Comparison of ENCODE assay signal across 25 cellular contexts in the genomic region with DNA sequence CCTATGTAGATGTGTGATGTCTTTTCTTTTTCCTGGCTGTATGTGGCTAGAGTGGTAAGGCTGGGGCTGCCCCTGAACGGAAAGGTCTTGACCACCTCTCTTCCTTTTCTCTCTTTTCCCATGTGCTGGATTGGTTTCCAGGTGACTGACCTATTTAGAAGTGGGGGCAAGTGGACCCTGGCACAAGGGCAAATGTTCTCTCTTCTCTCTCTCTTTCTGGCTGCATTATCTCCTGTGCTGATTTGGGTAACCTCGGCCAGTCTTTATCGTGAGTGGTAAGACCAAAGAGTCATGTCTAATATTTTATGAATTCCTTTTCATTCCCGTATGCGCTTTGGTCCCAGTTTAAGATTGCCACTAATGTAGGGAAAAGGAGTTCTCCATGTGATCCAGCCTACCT.
"Had no signal": no experiment of that assay in that cellular context is flagged by ENCODE, and none has a peak within 500 bp of the region (broad histone marks: within the 10 kb centered on the region; RNA-seq: fewer than 3 reads in every experiment).

No MANE protein-coding gene starts in this region.

- ATAC-seq: activated CD8-positive, alpha-beta T cell treated with anti-CD3 and anti-CD28 coated beads, Interleukin-2, amount 10 ng/mL, durations not matched to agents 7 days and 5 days; gastroesophageal sphincter; natural killer cell treated with Interleukin-12 subunit alpha and Interleukin-12 subunit beta and Interleukin-15 and Interleukin-18, amount 100 ng/mL, for 72 hours; pancreas; T-cell had no signal

- DNase-seq: activated CD4-positive, alpha-beta T cell treated with anti-CD3 and anti-CD28 coated beads for 1 hour; activated CD4-positive, alpha-beta T cell treated with anti-CD3 and anti-CD28 coated beads, Interleukin-2, amount 50 U/mL, for 1 hour; activated CD8-positive, alpha-beta T cell treated with anti-CD3 and anti-CD28 coated beads, Interleukin-2, amount 10 ng/mL, durations not matched to agents 7 days and 5 days; activated gamma-delta T cell treated with Interleukin-2 at 50 U/mL for 16 hours; aorta; effector memory CD4-positive, alpha-beta T cell; head of caudate nucleus; mammary epithelial cell; midbrain; pancreas; right lobe of liver; SK-N-SH; stimulated activated CD4-positive, alpha-beta T cell treated with anti-CD3 and anti-CD28 coated beads, Interleukin-1b, Interleukin-23, amount 100 ng/mL, for 48 hours; stomach; T-cell; testis; WERI-Rb-1 had no signal

- H3K4me1 ChIP-seq: testis had no signal

- H3K4me3 Mint-ChIP-seq: activated CD8-positive, alpha-beta T cell treated with anti-CD3 and anti-CD28 coated beads, Interleukin-2, amount 10 ng/mL, durations not matched to agents 7 days and 5 days; activated naive CD4-positive, alpha-beta T cell treated with anti-CD3 and anti-CD28 coated beads, Interleukin-2, amount 50 U/mL, for 24 hours; brain; central memory CD8-positive, alpha-beta T cell; natural killer cell treated with Interleukin-12 subunit alpha and Interleukin-12 subunit beta and Interleukin-15 and Interleukin-18, amount 100 ng/mL, for 72 hours; T-cell; type B pancreatic cell had no signal

- H3K36me3 ChIP-seq: neutrophil, pancreas had no signal

- H3K9me3 Mint-ChIP-seq: activated naive CD4-positive, alpha-beta T cell treated with anti-CD3 and anti-CD28 coated beads, Interleukin-2, amount 50 U/mL, for 24 hours; brain; central memory CD8-positive, alpha-beta T cell; natural killer cell treated with Interleukin-12 subunit alpha and Interleukin-12 subunit beta and Interleukin-15 and Interleukin-18, amount 100 ng/mL, for 72 hours; T-cell; type B pancreatic cell had no signal

- H3K4me2 ChIP-seq: SK-N-SH had no signal

- H3K4me3 ChIP-seq: gastroesophageal sphincter, pancreas, right lobe of liver, skin epidermis, stomach, testis had no signal

- H3K9me3 ChIP-seq: gastroesophageal sphincter, neutrophil, pancreas, right lobe of liver, SK-N-SH, stomach, testis had no signal

- H3K27me3 ChIP-seq: gastroesophageal sphincter, neutrophil, pancreas, right lobe of liver, stomach, testis had no signal

- H3K27me3 Mint-ChIP-seq: activated naive CD4-positive, alpha-beta T cell treated with anti-CD3 and anti-CD28 coated beads, Interleukin-2, amount 50 U/mL, for 24 hours; brain; central memory CD8-positive, alpha-beta T cell; natural killer cell treated with Interleukin-12 subunit alpha and Interleukin-12 subunit beta and Interleukin-15 and Interleukin-18, amount 100 ng/mL, for 72 hours; T-cell; type B pancreatic cell had no signal

- H3K9ac ChIP-seq: SK-N-SH had no signal

- H3K27ac Mint-ChIP-seq: activated CD8-positive, alpha-beta T cell treated with anti-CD3 and anti-CD28 coated beads, Interleukin-2, amount 10 ng/mL, durations not matched to agents 7 days and 5 days; activated naive CD4-positive, alpha-beta T cell treated with anti-CD3 and anti-CD28 coated beads, Interleukin-2, amount 50 U/mL, for 24 hours; T-cell; type B pancreatic cell had no signal

- H3K27ac ChIP-seq: gastroesophageal sphincter, neutrophil, right lobe of liver, skin epidermis, testis, WERI-Rb-1 had no signal
